In the genomic region with DNA sequence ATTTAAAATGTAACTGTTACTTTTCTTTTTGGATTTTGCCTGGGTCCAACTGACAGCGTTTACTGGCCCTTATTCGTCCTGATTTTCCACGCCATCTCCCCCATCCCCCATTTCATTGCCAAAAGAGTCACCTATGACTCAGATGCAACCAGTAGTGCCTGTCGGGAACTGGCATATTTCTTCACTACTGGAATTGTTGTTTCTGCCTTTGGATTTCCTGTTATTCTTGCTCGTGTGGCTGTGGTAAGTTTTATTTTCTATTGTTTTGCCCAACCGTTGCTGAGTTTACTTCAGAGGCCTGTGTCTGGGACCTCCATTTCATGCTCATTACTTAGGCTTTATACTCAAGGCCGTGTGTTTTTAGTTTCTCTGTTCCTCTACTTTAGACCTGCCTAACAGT, we compare ENCODE assay signal across 12 cellular contexts. TPM values are rescaled to one million over a fixed set of nuclear protein-coding genes. Genes with fewer than 3 reads are reported as not detected.
DNase-seq lines count a peak whose midpoint lies in the region; ATAC-seq, FAIRE-seq and TF ChIP-seq lines count a peak whose summit lies in the region.
"Had no signal": no experiment of that assay in that cellular context is flagged by ENCODE, and none has a peak within 500 bp of the region (broad histone marks: within the 10 kb centered on the region; RNA-seq: fewer than 3 reads in every experiment).

No MANE protein-coding gene starts in this region.

- TF ChIP-seq POLR2A in HepG2 (IDR thresholded peaks at IDR 0.05; ENCODE audit: insufficient read depth in 1 of 2, low read depth in 2 of 2, low read length in 2 of 2): no peak

- H3K4me3 Mint-ChIP-seq in activated CD4-positive, alpha-beta T cell treated with anti-CD3 and anti-CD28 coated beads for 36 hours: no peak overlapping the region
- H3K4me3 Mint-ChIP-seq in activated CD4-positive, alpha-beta T cell treated with anti-CD3 and anti-CD28 coated beads, Interleukin-2, amount 10 ng/mL, durations not matched to agents 24 days and 14 days: no peak overlapping the region
- H3K4me3 Mint-ChIP-seq in CD4-positive, alpha-beta T cell: no peak overlapping the region
- H3K4me3 Mint-ChIP-seq: activated naive CD8-positive, alpha-beta T cell treated with anti-CD3 and anti-CD28 coated beads, Interleukin-2, amount 10 ng/mL, durations not matched to agents 7 days and 5 days; T-helper 2 cell treated with Interferon-gamma antibody and Interleukin-4, amounts not matched to agents 5 μg/mL and 100 μg/mL, for 36 hours had no signal

- no peak for FAIRE-seq in bronchial epithelial cell (lab: Jason Lieb, UNC)
- FAIRE-seq in HepG2 (lab: Jason Lieb, UNC): no peak
- FAIRE-seq in urothelium cell line (lab: Jason Lieb, UNC): no peak
- FAIRE-seq: A204.1 had no signal

- H3K4me1 ChIP-seq in HepG2 (ENCODE audit: insufficient read depth, low read length): peaks cover 14% of the 10 kb centered on the region

- H3K4me3 ChIP-seq in bronchial epithelial cell (ENCODE audit: low read depth, low read length) (no peak overlapping the region), HepG2 (replicated peaks in 1 of 3; ENCODE audit: insufficient read depth in 1 of 3, low read depth in 2 of 3, low read length in 3 of 3) (no peak overlapping the region)

- intact Hi-C loops in activated CD4-positive, alpha-beta T cell treated with anti-CD3 and anti-CD28 coated beads for 36 hours (cut with DNase I, micrococcal nuclease): loop anchor here (5.0 to 10.0 kb wide), 2 partner anchors 257 to 1015 kb away; no protein-coding TSS in a partner anchor
- intact Hi-C loops in activated CD4-positive, alpha-beta T cell treated with anti-CD3 and anti-CD28 coated beads, Interleukin-2, amount 10 ng/mL, durations not matched to agents 24 days and 14 days (cut with micrococcal nuclease): loop anchor here (2.0 to 10.0 kb wide), 5 partner anchors 38 to 1835 kb away; partner anchors contain the start of genes DNAI4, MIER1 and PGM1
- intact Hi-C loops in HepG2 (cut with micrococcal nuclease; ENCODE audit: unreplicated experiment): loop anchor here (10.0 kb wide), 2 partner anchors 285 to 365 kb away; partner anchors contain the start of gene AK4
- intact Hi-C loops in CD4-positive, alpha-beta T cell (cut with DNase I, micrococcal nuclease): loop anchor here (2.0 to 10.0 kb wide), 4 partner anchors 257 to 1505 kb away; no protein-coding TSS in a partner anchor

- H3K79me2 ChIP-seq in HepG2 (ENCODE audit: insufficient read depth, low read length): peaks cover under 1% of the 10 kb centered on the region

- no peak overlapping the region for H3K9ac ChIP-seq in HepG2 (ENCODE audit: insufficient read depth, low read depth, low read length)

- no peak for TF ChIP-seq EP300 in HepG2 (IDR thresholded peaks at IDR 0.05; ENCODE audit: low read depth in 2 of 2, low read length in 2 of 2)
- TF ChIP-seq EP300 in HepG2 (CRISPR knock-in tag; IDR thresholded peaks at IDR 0.05; ENCODE audit: borderline replicate concordance): no peak

- no peak for TF ChIP-seq RAD21 in HepG2 (CRISPR knock-in tag; IDR thresholded peaks at IDR 0.05)

- H3K27ac Mint-ChIP-seq in activated CD4-positive, alpha-beta T cell treated with anti-CD3 and anti-CD28 coated beads for 36 hours: peak overlapping the region; percentile 29
- no peak overlapping the region for H3K27ac Mint-ChIP-seq in activated CD4-positive, alpha-beta T cell treated with anti-CD3 and anti-CD28 coated beads, Interleukin-2, amount 10 ng/mL, durations not matched to agents 24 days and 14 days
- H3K27ac Mint-ChIP-seq in CD4-positive, alpha-beta T cell: no peak overlapping the region
- H3K27ac Mint-ChIP-seq: activated naive CD8-positive, alpha-beta T cell treated with anti-CD3 and anti-CD28 coated beads, Interleukin-2, amount 10 ng/mL, durations not matched to agents 7 days and 5 days; T-helper 2 cell treated with Interferon-gamma antibody and Interleukin-4, amounts not matched to agents 5 μg/mL and 100 μg/mL, for 36 hours had no signal

- H3K9me3 ChIP-seq in HepG2 (ENCODE audit: low read length): no peaks in the 10 kb centered on the region
- no peaks in the 10 kb centered on the region for H3K9me3 ChIP-seq in CD4-positive, alpha-beta T cell (ENCODE audit: control insufficient read depth, low read length)

- H3K4me2 ChIP-seq in HepG2 (ENCODE audit: low read depth, low read length): no peak overlapping the region

- H3K36me3 Mint-ChIP-seq in activated CD4-positive, alpha-beta T cell treated with anti-CD3 and anti-CD28 coated beads for 36 hours (ENCODE audit: low read depth): peaks cover 25% of the 10 kb centered on the region
- peaks cover 32% of the 10 kb centered on the region for H3K36me3 Mint-ChIP-seq in activated CD4-positive, alpha-beta T cell treated with anti-CD3 and anti-CD28 coated beads, Interleukin-2, amount 10 ng/mL, durations not matched to agents 24 days and 14 days (ENCODE audit: low read depth)
- H3K36me3 Mint-ChIP-seq in CD4-positive, alpha-beta T cell (ENCODE audit: low read depth): peaks cover 62% of the 10 kb centered on the region

- H3K27me3 Mint-ChIP-seq in activated CD4-positive, alpha-beta T cell treated with anti-CD3 and anti-CD28 coated beads for 36 hours: no peaks in the 10 kb centered on the region
- no peaks in the 10 kb centered on the region for H3K27me3 Mint-ChIP-seq in activated CD4-positive, alpha-beta T cell treated with anti-CD3 and anti-CD28 coated beads, Interleukin-2, amount 10 ng/mL, durations not matched to agents 24 days and 14 days
- H3K27me3 Mint-ChIP-seq in CD4-positive, alpha-beta T cell: no peaks in the 10 kb centered on the region
- H3K27me3 Mint-ChIP-seq: activated naive CD8-positive, alpha-beta T cell treated with anti-CD3 and anti-CD28 coated beads, Interleukin-2, amount 10 ng/mL, durations not matched to agents 7 days and 5 days had no signal

- CTCF ChIA-PET in activated CD4-positive, alpha-beta T cell treated with anti-CD3 and anti-CD28 coated beads for 36 hours (lab: Charles Lee): interaction anchor here (0.7 to 2.2 kb wide), 6 partner anchors 8 to 258 kb away, joined by 3 to 12 read pairs (median 4); no protein-coding TSS in a partner anchor
- CTCF ChIA-PET in HepG2 (lab: Yijun Ruan, JAX; ENCODE audit: low intra/inter-chr PET ratio, low total read pairs): no interaction called here
- CTCF ChIA-PET in CD4-positive, alpha-beta T cell (lab: Charles Lee): interaction anchor here (1.4 to 2.3 kb wide), 3 partner anchors 9 to 258 kb away, joined by 4 to 20 read pairs (median 5); partner anchors contain the start of genes LEPR and LEPROT

- 97% methylated on average over 7 of the region's 7 CpGs for WGBS in HepG2 (ENCODE audit: low lambda C conversion rate)

- H3K27me3 ChIP-seq in bronchial epithelial cell (ENCODE audit: control insufficient read depth, insufficient read depth, low read length): no peaks in the 10 kb centered on the region
- H3K27me3 ChIP-seq in HepG2 (ENCODE audit: control insufficient read depth in 1 of 2, insufficient read depth in 2 of 2, low read length in 2 of 2): no peaks in the 10 kb centered on the region
- H3K27me3 ChIP-seq in CD4-positive, alpha-beta T cell (ENCODE audit: control insufficient read depth, insufficient read depth, low read length): no peaks in the 10 kb centered on the region

- H3K4me1 Mint-ChIP-seq in activated CD4-positive, alpha-beta T cell treated with anti-CD3 and anti-CD28 coated beads for 36 hours: peaks cover 12% of the 10 kb centered on the region
- H3K4me1 Mint-ChIP-seq in activated CD4-positive, alpha-beta T cell treated with anti-CD3 and anti-CD28 coated beads, Interleukin-2, amount 10 ng/mL, durations not matched to agents 24 days and 14 days: peaks cover 14% of the 10 kb centered on the region
- peaks cover 11% of the 10 kb centered on the region for H3K4me1 Mint-ChIP-seq in CD4-positive, alpha-beta T cell (ENCODE audit: low read depth)

- H2AFZ ChIP-seq in HepG2 (ENCODE audit: low read length): no peak overlapping the region

- peaks cover 15% of the 10 kb centered on the region for H3K36me3 ChIP-seq in bronchial epithelial cell (ENCODE audit: control insufficient read depth, insufficient read depth, low read length)
- peaks cover 8 to 68% of the 10 kb centered on the region in 2 experiments for H3K36me3 ChIP-seq in HepG2 (replicated peaks in 1 of 2; ENCODE audit: control insufficient read depth in 1 of 2, insufficient read depth in 2 of 2, low read length in 2 of 2)

- POLR2A ChIA-PET in activated CD4-positive, alpha-beta T cell treated with anti-CD3 and anti-CD28 coated beads for 36 hours (lab: Charles Lee): no interaction called here
- POLR2A ChIA-PET in HepG2 (lab: Yijun Ruan, JAX): interaction anchor here (1.6 kb wide), 1 partner anchor 10 kb away, joined by 4 read pairs; the partner anchor contains the start of genes LEPR and LEPROT
- POLR2A ChIA-PET in CD4-positive, alpha-beta T cell (lab: Charles Lee): interaction anchor here (0.7 to 1.0 kb wide), 2 partner anchors 10 to 13 kb away, joined by 3 to 4 read pairs; partner anchors contain the start of genes LEPR and LEPROT

- no peak overlapping the region for H3K27ac ChIP-seq in HepG2 (ENCODE audit: extremely low read length, insufficient read depth, low read length)
- no peak overlapping the region for H3K27ac ChIP-seq in CD4-positive, alpha-beta T cell (ENCODE audit: low read depth, low read length)

- H4K20me1 ChIP-seq in HepG2 (ENCODE audit: insufficient read depth, low read length): no peaks in the 10 kb centered on the region

- no TSS peak for BruUV-seq in HepG2 (replicated peaks; lab: Mats Ljungman, UMichigan)

- no peak for DNase-seq in activated CD4-positive, alpha-beta T cell treated with anti-CD3 and anti-CD28 coated beads for 36 hours
- no peak for DNase-seq in activated CD4-positive, alpha-beta T cell treated with anti-CD3 and anti-CD28 coated beads, Interleukin-2, amount 10 ng/mL, durations not matched to agents 24 days and 14 days
- peak; percentile 81 for DNase-seq in bronchial epithelial cell (ENCODE audit: low read depth)
- no peak for DNase-seq in HepG2 (ENCODE audit: low spot score)
- DNase-seq in urothelium cell line (ENCODE audit: low spot score): peak; percentile 63
- DNase-seq in CD4-positive, alpha-beta T cell: no peak
- no peak for DNase-seq in ecto neural progenitor cell (ENCODE audit: low spot score)
- DNase-seq: activated naive CD8-positive, alpha-beta T cell treated with anti-CD3 and anti-CD28 coated beads, Interleukin-2, amount 10 ng/mL, durations not matched to agents 7 days and 5 days; NCI-H1417 treated with DMSO at 0.1 percent for 48 hours had no signal

- no peak for ATAC-seq in activated CD4-positive, alpha-beta T cell treated with anti-CD3 and anti-CD28 coated beads for 36 hours
- no peak for ATAC-seq in HepG2
- no peak for ATAC-seq in CD4-positive, alpha-beta T cell (ENCODE audit: poor library complexity)
- ATAC-seq in GM18873 (IDR thresholded peaks at IDR 0.05; ENCODE audit: low FRiP score, unreplicated experiment): no peak

- in situ Hi-C loops in HepG2 (cut with HindIII; ENCODE audit: extremely low pct_ligation_motif_present, low pct_unique_long_range_greater_than_20kb): loop anchor here (25.0 kb wide), 1 partner anchor 257 kb away; no protein-coding TSS in a partner anchor

- H3K9me3 Mint-ChIP-seq in activated CD4-positive, alpha-beta T cell treated with anti-CD3 and anti-CD28 coated beads for 36 hours (ENCODE audit: low read depth): no peaks in the 10 kb centered on the region
- H3K9me3 Mint-ChIP-seq in activated CD4-positive, alpha-beta T cell treated with anti-CD3 and anti-CD28 coated beads, Interleukin-2, amount 10 ng/mL, durations not matched to agents 24 days and 14 days: no peaks in the 10 kb centered on the region
- no peaks in the 10 kb centered on the region for H3K9me3 Mint-ChIP-seq in CD4-positive, alpha-beta T cell
- H3K9me3 Mint-ChIP-seq: activated naive CD8-positive, alpha-beta T cell treated with anti-CD3 and anti-CD28 coated beads, Interleukin-2, amount 10 ng/mL, durations not matched to agents 7 days and 5 days; T-helper 2 cell treated with Interferon-gamma antibody and Interleukin-4, amounts not matched to agents 5 μg/mL and 100 μg/mL, for 36 hours had no signal

- TF ChIP-seq CTCF in bronchial epithelial cell (IDR thresholded peaks at IDR 0.05; ENCODE audit: insufficient read depth, low read length, severe bottlenecking): no peak
- TF ChIP-seq CTCF in HepG2 (CRISPR knock-in tag; IDR thresholded peaks at IDR 0.05): no peak
- TF ChIP-seq CTCF in CD4-positive, alpha-beta T cell (IDR thresholded peaks at IDR 0.05): no peak

RNA-seq across cellular contexts. Expression of gene LEPR, which starts 9.3 kb away (rescaled TPM):
- total RNA-seq in activated CD4-positive, alpha-beta T cell treated with anti-CD3 and anti-CD28 coated beads for 36 hours: 1 to 10 TPM; 2.7 to 3.7 TPM
- 1.1 and 1.2 TPM in 2 replicates for total RNA-seq in activated CD4-positive, alpha-beta T cell treated with anti-CD3 and anti-CD28 coated beads, Interleukin-2, amount 10 ng/mL, durations not matched to agents 24 days and 14 days
- 9.5 and 15.5 TPM in 2 replicates for total RNA-seq in bronchial epithelial cell
- total RNA-seq in HepG2 (2016; rRNA removed; fragmentation: Illumina TruSeq; extraction: Trizol): 0.60 and 0.73 TPM in 2 replicates
- total RNA-seq in HepG2 (2016; cell fraction: cytosol; rRNA removed; fragmentation: Illumina TruSeq; extraction: Trizol; ENCODE audit: low read depth): 0.10 and 0.18 TPM in 2 replicates
- 0.58 and 0.67 TPM in 2 replicates for total RNA-seq in HepG2 (2016; cell fraction: insoluble cytoplasmic fraction; rRNA removed; fragmentation: Illumina TruSeq; extraction: Trizol)
- 0.55 and 0.65 TPM in 2 replicates for total RNA-seq in HepG2 (2016; cell fraction: membrane; rRNA removed; fragmentation: Illumina TruSeq; extraction: Trizol)
- total RNA-seq in HepG2 (2016; cell fraction: nucleus; rRNA removed; fragmentation: Illumina TruSeq; extraction: Trizol): 0.69 and 0.87 TPM in 2 replicates
- 1.4 and 1.7 TPM in 2 replicates for polyA plus RNA-seq in HepG2 (2011; rRNA removed)
- 0.64 and 1.4 TPM in 2 replicates for polyA plus RNA-seq in HepG2 (2011; cell fraction: cytosol; rRNA removed)
- polyA plus RNA-seq in HepG2 (2011; cell fraction: nucleus; rRNA removed): 0.84 and 0.88 TPM in 2 replicates
- polyA plus RNA-seq in HepG2 (2012): 2.7 and 5.9 TPM in 2 replicates
- 0.03 and 0.14 TPM in 2 replicates for polyA plus RNA-seq in HepG2 (2016; cell fraction: cytosol; fragmentation: Illumina TruSeq; extraction: Trizol; ENCODE audit: low read depth)
- polyA plus RNA-seq in HepG2 (2016; cell fraction: insoluble cytoplasmic fraction; fragmentation: Illumina TruSeq; extraction: Trizol; ENCODE audit: low read depth): 0.44 and 0.52 TPM in 2 replicates
- polyA plus RNA-seq in HepG2 (2016; cell fraction: membrane; fragmentation: Illumina TruSeq; extraction: Trizol; ENCODE audit: low read depth): 0.10 and 0.26 TPM in 2 replicates
- polyA plus RNA-seq in HepG2 (2016; cell fraction: nucleus; fragmentation: Illumina TruSeq; extraction: Trizol; ENCODE audit: insufficient read depth, low read depth): 0.57 and 0.77 TPM in 2 replicates
- polyA minus RNA-seq in HepG2 (2011; rRNA and poly(A)+ RNA removed; ENCODE audit: low replicate concordance): 1.5 and 2.3 TPM in 2 replicates
- polyA minus RNA-seq in HepG2 (2011; cell fraction: cytosol; rRNA and poly(A)+ RNA removed): 1.7 and 3.1 TPM in 2 replicates
- 2.6 TPM in 2 replicates for polyA minus RNA-seq in HepG2 (2011; cell fraction: nucleus; rRNA and poly(A)+ RNA removed)
- under 1 TPM; 0.58 to 0.59 TPM for total RNA-seq in CD4-positive, alpha-beta T cell

RNA-seq across cellular contexts. Expression of gene LEPROT, which starts 9.3 kb away (rescaled TPM):
- total RNA-seq in activated CD4-positive, alpha-beta T cell treated with anti-CD3 and anti-CD28 coated beads for 36 hours: 10 to 100 TPM; 11.2 to 19.1 TPM
- total RNA-seq in activated CD4-positive, alpha-beta T cell treated with anti-CD3 and anti-CD28 coated beads, Interleukin-2, amount 10 ng/mL, durations not matched to agents 24 days and 14 days: 17.9 and 20.2 TPM in 2 replicates
- total RNA-seq in bronchial epithelial cell (27.9 and 37.4 TPM in 2 replicates), HepG2 (2016; rRNA removed; fragmentation: Illumina TruSeq; extraction: Trizol) (29.0 and 36.8 TPM in 2 replicates)
- 5.8 and 7.3 TPM in 2 replicates for total RNA-seq in HepG2 (2016; cell fraction: cytosol; rRNA removed; fragmentation: Illumina TruSeq; extraction: Trizol; ENCODE audit: low read depth)
- 34.8 and 35.1 TPM in 2 replicates for total RNA-seq in HepG2 (2016; cell fraction: insoluble cytoplasmic fraction; rRNA removed; fragmentation: Illumina TruSeq; extraction: Trizol)
- 16.0 and 17.4 TPM in 2 replicates for total RNA-seq in HepG2 (2016; cell fraction: membrane; rRNA removed; fragmentation: Illumina TruSeq; extraction: Trizol)
- total RNA-seq in HepG2 (2016; cell fraction: nucleus; rRNA removed; fragmentation: Illumina TruSeq; extraction: Trizol): 46.4 and 47.1 TPM in 2 replicates
- 44.1 and 51.4 TPM in 2 replicates for polyA plus RNA-seq in HepG2 (2011; rRNA removed)
- 25.4 and 42.2 TPM in 2 replicates for polyA plus RNA-seq in HepG2 (2011; cell fraction: cytosol; rRNA removed)
- 24.6 and 40.5 TPM in 2 replicates for polyA plus RNA-seq in HepG2 (2011; cell fraction: nucleus; rRNA removed)
- 41.4 and 67.4 TPM in 2 replicates for polyA plus RNA-seq in HepG2 (2012)
- polyA plus RNA-seq in HepG2 (2016; cell fraction: cytosol; fragmentation: Illumina TruSeq; extraction: Trizol; ENCODE audit: low read depth): 7.0 and 10.6 TPM in 2 replicates
- polyA plus RNA-seq in HepG2 (2016; cell fraction: insoluble cytoplasmic fraction; fragmentation: Illumina TruSeq; extraction: Trizol; ENCODE audit: low read depth): 26.2 and 27.5 TPM in 2 replicates
- 11.6 and 12.0 TPM in 2 replicates for polyA plus RNA-seq in HepG2 (2016; cell fraction: membrane; fragmentation: Illumina TruSeq; extraction: Trizol; ENCODE audit: low read depth)
- 45.9 and 54.4 TPM in 2 replicates for polyA plus RNA-seq in HepG2 (2016; cell fraction: nucleus; fragmentation: Illumina TruSeq; extraction: Trizol; ENCODE audit: insufficient read depth, low read depth)
- 38.5 and 99.7 TPM in 2 replicates for polyA minus RNA-seq in HepG2 (2011; rRNA and poly(A)+ RNA removed; ENCODE audit: low replicate concordance)
- 28.8 and 30.0 TPM in 2 replicates for polyA minus RNA-seq in HepG2 (2011; cell fraction: cytosol; rRNA and poly(A)+ RNA removed)
- 91.0 and 93.1 TPM in 2 replicates for polyA minus RNA-seq in HepG2 (2011; cell fraction: nucleus; rRNA and poly(A)+ RNA removed)
- 10 to 100 TPM; 20.2 to 23.9 TPM for total RNA-seq in CD4-positive, alpha-beta T cell

Comparison
In these comparisons a context has a peak if more than half of its experiments do, and no peak if none do; other contexts are left out.
1. DNase-seq: peak in bronchial epithelial cell (single experiment) and urothelium cell line (single experiment); none in activated CD4-positive, alpha-beta T cell treated with anti-CD3 and anti-CD28 coated beads for 36 hours (single experiment), activated CD4-positive, alpha-beta T cell treated with anti-CD3 and anti-CD28 coated beads, Interleukin-2, amount 10 ng/mL, durations not matched to agents 24 days and 14 days (single experiment), HepG2 (single experiment), CD4-positive, alpha-beta T cell (0 of 10) and ecto neural progenitor cell (single experiment).